In genomic region chr4:108118505-108118904, GRCh38 we compare ENCODE assay signal across 8 cellular contexts. TPM values are rescaled to one million over a fixed set of nuclear protein-coding genes. Genes with fewer than 3 reads are reported as not detected.
DNase-seq lines count a peak whose midpoint lies in the region; ATAC-seq lines count a peak whose summit lies in the region.

No MANE protein-coding gene starts in this region.

- DNase-seq in A172 (ENCODE audit: low spot score) = peak; percentile 14
- DNase-seq in NCI-H2227 (lab: John Stamatoyannopoulos, UW; ENCODE audit: unreplicated experiment) = peak; percentile 70
- DNase-seq in retina = no peak
- no peak for DNase-seq in NCI-H446 (lab: John Stamatoyannopoulos, UW)
- DNase-seq in T1000 (lab: John Stamatoyannopoulos, UW) = no peak

- peak; percentile 97 for ATAC-seq in GM18873 (IDR thresholded peaks at IDR 0.05; ENCODE audit: low FRiP score, unreplicated experiment)
- ATAC-seq in HG03025 (IDR thresholded peaks at IDR 0.05; ENCODE audit: low FRiP score, unreplicated experiment) = peak; percentile 92
- ATAC-seq in esophagus mucosa = peak; percentile 67

RNA-seq across cellular contexts. Expression of gene LEF1, which starts 50.2 kb away (rescaled TPM):
- total RNA-seq in A172 (2014; rRNA removed; shearing (Covaris generic)) = 4.7 and 6.1 TPM in 2 replicates
- total RNA-seq in esophagus mucosa = 10.0 TPM

Comparison
In these comparisons a context has a peak if more than half of its experiments do, and no peak if none do; other contexts are left out.
1. DNase-seq: peak in A172 (single experiment) and NCI-H2227 (single experiment); none in retina (single experiment), NCI-H446 (0 of 2) and T1000 (single experiment).
2. Peak in every context shown above with its lines, with median percentiles within 50 percentile points of each other: ATAC-seq.